Comparison of ENCODE assay signal across 10 cellular contexts in the genomic region with DNA sequence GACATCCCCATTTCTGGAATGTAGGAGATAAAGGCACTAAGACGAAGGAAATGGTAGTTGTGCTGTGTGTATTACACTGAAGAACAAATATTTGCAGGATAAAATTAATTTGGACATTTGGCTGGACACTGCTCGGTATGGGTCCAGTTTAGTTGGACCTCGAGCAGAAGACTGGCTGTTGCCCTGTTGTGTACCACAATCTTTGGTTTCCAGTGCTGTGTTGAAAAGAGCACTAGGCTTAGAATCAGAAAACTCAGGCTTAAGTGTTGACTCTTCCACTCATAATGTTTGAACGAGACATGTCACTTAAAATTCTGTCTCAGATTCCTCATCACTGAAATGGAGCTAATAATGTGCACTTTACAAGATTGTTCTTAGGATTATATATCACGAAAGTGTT. TPM values are rescaled to one million over a fixed set of nuclear protein-coding genes. Genes with fewer than 3 reads are reported as not detected.
DNase-seq lines count a peak whose midpoint lies in the region; ATAC-seq and TF ChIP-seq lines count a peak whose summit lies in the region.
"Had no signal": no experiment of that assay in that cellular context is flagged by ENCODE, and none has a peak within 500 bp of the region (broad histone marks: within the 10 kb centered on the region; RNA-seq: fewer than 3 reads in every experiment).

No MANE protein-coding gene starts in this region.

- H3K27ac ChIP-seq in GM23248 (peak overlapping the region; percentile 79; the same call in 1 of the 2 replicates), lower lobe of right lung (peak overlapping the region; percentile 53), WERI-Rb-1 (no peak overlapping the region)

- no peak for ATAC-seq in activated naive CD4-positive, alpha-beta T cell treated with anti-CD3 and anti-CD28 coated beads, Interleukin-2, amount 50 U/mL, for 72 hours
- peak; percentile 2 to 15 for ATAC-seq in lower lobe of right lung
- ATAC-seq in GM21825 (IDR thresholded peaks at IDR 0.05; ENCODE audit: unreplicated experiment), result no peak

- H3K4me2 ChIP-seq in GM23248 (ENCODE audit: unreplicated experiment), result peak overlapping the region; percentile 96

- H2AFZ ChIP-seq in GM23248, result peak overlapping the region; percentile 88

- H4K20me1 ChIP-seq in GM23248 (ENCODE audit: insufficient read depth), result no peaks in the 10 kb centered on the region

- H3K9me2 ChIP-seq in GM23248 (ENCODE audit: insufficient read depth), result no peaks in the 10 kb centered on the region

- peak overlapping the region; percentile 78 for H3K9ac ChIP-seq in GM23248

- intact Hi-C loops in lower lobe of right lung (cut with DNase I), result no loop called here

- in situ Hi-C loops in GM23248 (cut with MboI), result no loop called here

- peak overlapping the region; percentile 96 to 100 for H3K27ac Mint-ChIP-seq in activated naive CD4-positive, alpha-beta T cell treated with anti-CD3 and anti-CD28 coated beads, Interleukin-2, amount 50 U/mL, for 72 hours

- H3K9me3 Mint-ChIP-seq in activated naive CD4-positive, alpha-beta T cell treated with anti-CD3 and anti-CD28 coated beads, Interleukin-2, amount 50 U/mL, for 72 hours, result no peaks in the 10 kb centered on the region

- DNase-seq in AG09309 (ENCODE audit: low read depth) (no peak), GM23248 (peak; percentile 9), lower lobe of right lung (no peak), mucosa of gallbladder (ENCODE audit: low spot score) (no peak), WERI-Rb-1 (no peak), OCI-M1 (lab: John Stamatoyannopoulos, UW) (no peak)
- no peak for DNase-seq in activated naive CD4-positive, alpha-beta T cell treated with anti-CD3 and anti-CD28 coated beads, Interleukin-2, amount 50 U/mL, for 72 hours (ENCODE audit: low spot score in 2 of 2)
- DNase-seq: activated CD4-positive, alpha-beta T cell treated with anti-CD3 and anti-CD28 coated beads for 48 hours had no signal

- H3K36me3 Mint-ChIP-seq in activated naive CD4-positive, alpha-beta T cell treated with anti-CD3 and anti-CD28 coated beads, Interleukin-2, amount 50 U/mL, for 72 hours, result peaks cover 17 to 38% of the 10 kb centered on the region in 2 donors

- no peaks in the 10 kb centered on the region for H3K9me3 ChIP-seq in GM23248 (ENCODE audit: low read depth)
- H3K9me3 ChIP-seq in lower lobe of right lung, result no peaks in the 10 kb centered on the region
- no peaks in the 10 kb centered on the region for H3K9me3 ChIP-seq in WERI-Rb-1 (ENCODE audit: severe bottlenecking)

- peaks cover 32% of the 10 kb centered on the region for H3F3A ChIP-seq in GM23248 (ENCODE audit: insufficient read depth)

- H3K79me2 ChIP-seq in GM23248 (ENCODE audit: insufficient read depth), result peaks cover 90% of the 10 kb centered on the region

- H3K36me3 ChIP-seq in GM23248 (ENCODE audit: low read depth), result 0 out of 2 replicates have a peak, but pooled peaks cover 1% of the 10 kb centered on the region
- peaks cover 1% of the 10 kb centered on the region for H3K36me3 ChIP-seq in lower lobe of right lung
- no peaks in the 10 kb centered on the region for H3K36me3 ChIP-seq in WERI-Rb-1

- H3K4me3 ChIP-seq in AG09309 (ENCODE audit: control insufficient read depth, low read depth, low read length), result peak overlapping the region; percentile 59
- H3K4me3 ChIP-seq in GM23248, result peak overlapping the region; percentile 96
- peak overlapping the region; percentile 85 for H3K4me3 ChIP-seq in lower lobe of right lung
- H3K4me3 ChIP-seq in WERI-Rb-1 (ENCODE audit: low read depth, low read length), result no peak overlapping the region

- no peak for TF ChIP-seq CTCF in AG09309 (IDR thresholded peaks at IDR 0.05; ENCODE audit: control insufficient read depth, insufficient read depth, low read depth, low read length, missing control alignments)
- TF ChIP-seq CTCF in lower lobe of right lung (IDR thresholded peaks at IDR 0.05), result no peak
- TF ChIP-seq CTCF in WERI-Rb-1 (IDR thresholded peaks at IDR 0.05; ENCODE audit: low read depth, low read length), result no peak

- WGBS in GM23248 (ENCODE audit: low coverage in 1 of 2, low lambda C conversion rate in 2 of 2, missing lambda C conversion rate in 2 of 2), 2 experiments, result 39 to 41% methylated on average over 5 of the region's 5 CpGs

- H3K27me3 ChIP-seq in GM23248 (replicated peaks; ENCODE audit: insufficient read depth) (no peaks in the 10 kb centered on the region), lower lobe of right lung (ENCODE audit: low read depth) (no peaks in the 10 kb centered on the region), WERI-Rb-1 (ENCODE audit: insufficient read depth, low read depth, severe bottlenecking) (no peaks in the 10 kb centered on the region)

- H3K4me1 ChIP-seq in GM23248 (ENCODE audit: insufficient read depth) (peaks cover 18% of the 10 kb centered on the region), lower lobe of right lung (peaks cover 39% of the 10 kb centered on the region)

RNA-seq across cellular contexts. Expression of gene ARPC5, which starts 1.2 kb away (rescaled TPM):
- total RNA-seq in GM23248 (2014; rRNA removed; shearing (Covaris generic)), result 388 and 428 TPM in 2 replicates
- polyA plus RNA-seq in GM23248 (2016; fragmentation: Nextera tagmentation; extraction: Ambion mirVana), result 666 and 676 TPM in 2 replicates
- 100 to 1,000 TPM; 183 to 213 TPM for total RNA-seq in activated naive CD4-positive, alpha-beta T cell treated with anti-CD3 and anti-CD28 coated beads, Interleukin-2, amount 50 U/mL, for 72 hours
- total RNA-seq in lower lobe of right lung (191 TPM), mucosa of gallbladder (108 TPM)

RNA-seq across cellular contexts. Expression of gene APOBEC4, which starts 16.3 kb away (rescaled TPM):
- total RNA-seq in GM23248 (2014; rRNA removed; shearing (Covaris generic)), result not detected in 2 replicates
- not detected in 2 replicates for polyA plus RNA-seq in GM23248 (2016; fragmentation: Nextera tagmentation; extraction: Ambion mirVana)
- not detected for total RNA-seq in activated naive CD4-positive, alpha-beta T cell treated with anti-CD3 and anti-CD28 coated beads, Interleukin-2, amount 50 U/mL, for 72 hours
- 3.0 TPM for total RNA-seq in lower lobe of right lung
- total RNA-seq in mucosa of gallbladder, result not detected
- total RNA-seq: fibroblast of villous mesenchyme had no signal

RNA-seq across cellular contexts. Expression of gene NCF2, which starts 46.5 kb away (rescaled TPM):
- not detected in 2 replicates for total RNA-seq in GM23248 (2014; rRNA removed; shearing (Covaris generic))
- 0.28 and 0.41 TPM in 2 replicates for polyA plus RNA-seq in GM23248 (2016; fragmentation: Nextera tagmentation; extraction: Ambion mirVana)
- 1 to 10 TPM; 4.3 to 9.1 TPM for total RNA-seq in activated naive CD4-positive, alpha-beta T cell treated with anti-CD3 and anti-CD28 coated beads, Interleukin-2, amount 50 U/mL, for 72 hours
- 211 TPM for total RNA-seq in lower lobe of right lung
- 9.6 TPM for total RNA-seq in mucosa of gallbladder
- total RNA-seq: fibroblast of villous mesenchyme had no signal

Comparison
In these comparisons a context has a peak if more than half of its experiments do, and no peak if none do; other contexts are left out.
1. ATAC-seq: peak in lower lobe of right lung (2 of 2); none in activated naive CD4-positive, alpha-beta T cell treated with anti-CD3 and anti-CD28 coated beads, Interleukin-2, amount 50 U/mL, for 72 hours (0 of 2) and GM21825 (single experiment).
2. RNA of gene NCF2, which starts 46.5 kb away (total RNA-seq): 211 TPM in lower lobe of right lung (single experiment); 9.6 TPM in mucosa of gallbladder (single experiment), 4.3 to 9.1 TPM in activated naive CD4-positive, alpha-beta T cell treated with anti-CD3 and anti-CD28 coated beads, Interleukin-2, amount 50 U/mL, for 72 hours and not detected in GM23248; every median in the first group is over 10 times any median in the second.